11 cellular contexts compared by ENCODE assay signal in the genomic region with DNA sequence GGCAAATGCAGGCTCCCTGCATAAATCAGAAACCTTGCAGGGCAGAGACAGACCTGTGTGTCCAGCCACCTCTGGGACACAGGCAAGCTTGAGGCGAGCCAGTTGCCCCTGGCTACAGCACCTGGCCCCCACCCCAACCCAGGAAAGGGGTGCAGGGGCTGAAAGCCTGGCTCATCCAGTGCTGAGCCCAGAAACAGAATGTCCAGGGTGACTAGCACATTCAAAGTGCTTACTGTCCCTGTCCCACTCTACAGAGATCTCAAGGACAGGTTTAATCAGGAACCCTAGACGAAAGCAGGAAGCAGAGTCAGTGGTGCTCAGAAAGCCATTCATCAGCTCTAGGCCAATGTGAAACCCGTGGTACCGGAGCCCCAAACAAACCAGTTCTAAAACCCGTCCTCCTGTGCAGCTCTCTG. TPM values are rescaled to one million over a fixed set of nuclear protein-coding genes. Genes with fewer than 3 reads are reported as not detected.
DNase-seq lines count a peak whose midpoint lies in the region; ATAC-seq and TF ChIP-seq lines count a peak whose summit lies in the region.
"Had no signal": no experiment of that assay in that cellular context is flagged by ENCODE, and none has a peak within 500 bp of the region (broad histone marks: within the 10 kb centered on the region; RNA-seq: fewer than 3 reads in every experiment).

No MANE protein-coding gene starts in this region.

- no peak overlapping the region for H2AFZ ChIP-seq in smooth muscle cell (ENCODE audit: low read depth)

- no peak overlapping the region for H3K27ac Mint-ChIP-seq in T-helper 17 cell

- H3K79me2 ChIP-seq in smooth muscle cell (ENCODE audit: low read depth): no peaks in the 10 kb centered on the region

- peak overlapping the region; percentile 63 for H3K4me2 ChIP-seq in smooth muscle cell

- TF ChIP-seq CTCF in body of pancreas (IDR thresholded peaks at IDR 0.05) (no peak), smooth muscle cell (IDR thresholded peaks at IDR 0.05; ENCODE audit: borderline replicate concordance, insufficient read depth, poor library complexity, severe bottlenecking) (no peak)

- peak overlapping the region; percentile 51 for H3K9ac ChIP-seq in smooth muscle cell (ENCODE audit: low read depth)

- intact Hi-C loops in body of pancreas (cut with DNase I): no loop called here

- H3K4me1 ChIP-seq in body of pancreas: peaks cover 88% of the 10 kb centered on the region
- peaks cover 30% of the 10 kb centered on the region for H3K4me1 ChIP-seq in smooth muscle cell (ENCODE audit: low read depth)
- H3K4me1 ChIP-seq: ascending aorta had no signal

- H3K27me3 Mint-ChIP-seq in T-helper 17 cell: no peaks in the 10 kb centered on the region

- 20 to 26% methylated on average over 4 to 5 of the region's 5 CpGs for WGBS in body of pancreas, 2 donors
- WGBS in smooth muscle cell (ENCODE audit: low lambda C conversion rate): 66% methylated on average over 5 of the region's 5 CpGs

- H3K36me3 ChIP-seq in body of pancreas (replicated peaks in 1 of 2; ENCODE audit: insufficient read depth in 1 of 2, low read depth in 2 of 2) (no peaks in the 10 kb centered on the region), smooth muscle cell (ENCODE audit: low read depth) (no peaks in the 10 kb centered on the region)
- H3K36me3 ChIP-seq: ascending aorta had no signal

- H3K27me3 ChIP-seq in body of pancreas (no peaks in the 10 kb centered on the region), layer of hippocampus (ENCODE audit: control insufficient read depth, insufficient read depth, low read length) (no peaks in the 10 kb centered on the region), smooth muscle cell (ENCODE audit: low read depth) (no peaks in the 10 kb centered on the region)
- H3K27me3 ChIP-seq: ascending aorta had no signal

- H3K27ac ChIP-seq in body of pancreas: peak overlapping the region; percentile 75 to 94 (median 92)
- H3K27ac ChIP-seq in layer of hippocampus (ENCODE audit: low read depth, low read length): peak overlapping the region; percentile 92
- H3K27ac ChIP-seq in smooth muscle cell (ENCODE audit: low read depth): peak overlapping the region; percentile 74
- H3K27ac ChIP-seq: ascending aorta had no signal

- H3K4me3 Mint-ChIP-seq in T-helper 17 cell: no peak overlapping the region
- H3K4me3 Mint-ChIP-seq: naive B cell had no signal

- H3K9me3 ChIP-seq in body of pancreas (no peaks in the 10 kb centered on the region), smooth muscle cell (replicated peaks; ENCODE audit: low read depth) (no peaks in the 10 kb centered on the region), T-helper 17 cell (ENCODE audit: control insufficient read depth, low read length, poor library complexity, severe bottlenecking) (no peaks in the 10 kb centered on the region)
- H3K9me3 ChIP-seq: ascending aorta had no signal

- H3K4me3 ChIP-seq in body of pancreas (no peak overlapping the region), smooth muscle cell (no peak overlapping the region)
- H3K4me3 ChIP-seq: ascending aorta had no signal

- H4K20me1 ChIP-seq in smooth muscle cell (ENCODE audit: low read depth): no peaks in the 10 kb centered on the region

- peak in 1 of 3 donors; percentile 18 for TF ChIP-seq POLR2A in body of pancreas (IDR thresholded peaks at IDR 0.05)

- ATAC-seq in body of pancreas (peak; percentile 54), T-helper 17 cell (no peak), GM18870 (IDR thresholded peaks at IDR 0.05; ENCODE audit: unreplicated experiment) (no peak)

- H3F3A ChIP-seq in smooth muscle cell (ENCODE audit: low read depth): no peaks in the 10 kb centered on the region

- DNase-seq in HT-29 (ENCODE audit: low spot score) (peak; percentile 86), body of pancreas (peak; percentile 49 to 74 (median 66)), smooth muscle cell (lab: John Stamatoyannopoulos, UW; ENCODE audit: unreplicated experiment) (no peak), T-helper 17 cell (no peak), amniotic stem cell (lab: John Stamatoyannopoulos, UW) (no peak), RPMI8226 (no peak)
- DNase-seq: activated T-cell treated with anti-CD3 and anti-CD28 coated beads, Interleukin-2, amount 50 U/mL, for 48 hours; naive B cell had no signal

- peaks cover 18% of the 10 kb centered on the region for H3K4me1 Mint-ChIP-seq in T-helper 17 cell

- peaks cover 4% of the 10 kb centered on the region for H3K36me3 Mint-ChIP-seq in T-helper 17 cell (ENCODE audit: low read depth)

RNA-seq across cellular contexts. Expression of gene PLEKHA7, which starts 31.9 kb away (rescaled TPM):
- 57.5 and 70.8 TPM in 2 replicates for total RNA-seq in HT-29 (2014; rRNA removed; shearing (Covaris generic))
- total RNA-seq in body of pancreas: 10 to 100 TPM; 30.4 to 34.6 TPM
- total RNA-seq in smooth muscle cell: 3.5 and 22.2 TPM in 2 replicates
- 0.19 and 7.8 TPM in 2 replicates for polyA plus RNA-seq in smooth muscle cell
- 10 to 100 TPM in 1 of 2 donors, 1 to 10 TPM in 1; 5.3 to 10.9 TPM for total RNA-seq in T-helper 17 cell

Comparison
In these comparisons a context has a peak if more than half of its experiments do, and no peak if none do; other contexts are left out.
1. DNase-seq: peak in HT-29 (single experiment) and body of pancreas (4 of 4); none in smooth muscle cell (single experiment), T-helper 17 cell (0 of 3), amniotic stem cell (single experiment) and RPMI8226 (single experiment).
2. Peak in every context shown above with its lines, with median percentiles within 50 percentile points of each other: H3K27ac ChIP-seq.